In genomic region chr1:117128323-117129079, GRCh38 we compare ENCODE assay signal across 8 cellular contexts. TPM values are rescaled to one million over a fixed set of nuclear protein-coding genes. Genes with fewer than 3 reads are reported as not detected.
A peak's percentile ranks its signal among the peaks of the same experiment; 100 is the strongest.
DNase-seq lines count a peak whose midpoint lies in the region; ATAC-seq and TF ChIP-seq lines count a peak whose summit lies in the region.

No MANE protein-coding gene starts in this region.

- no peak overlapping the region for H3K27ac Mint-ChIP-seq in activated CD8-positive, alpha-beta T cell treated with anti-CD3 and anti-CD28 coated beads for 36 hours
- no peak overlapping the region for H3K27ac Mint-ChIP-seq in activated CD8-positive, alpha-beta T cell treated with anti-CD3 and anti-CD28 coated beads, Interleukin-2, amount 10 ng/mL, durations not matched to agents 7 days and 5 days

- DNase-seq in activated CD8-positive, alpha-beta T cell treated with anti-CD3 and anti-CD28 coated beads for 36 hours, result no peak
- DNase-seq in activated CD8-positive, alpha-beta T cell treated with anti-CD3 and anti-CD28 coated beads, Interleukin-2, amount 10 ng/mL, durations not matched to agents 7 days and 5 days, result no peak
- peak; percentile 26 for DNase-seq in NCI-H2171 (lab: John Stamatoyannopoulos, UW)
- DNase-seq in mammary epithelial cell, result peak; percentile 16
- DNase-seq in left lobe of liver (ENCODE audit: low spot score), result no peak
- DNase-seq in COLO668 (lab: John Stamatoyannopoulos, UW; ENCODE audit: unreplicated experiment), result no peak

- intact Hi-C loops in activated CD8-positive, alpha-beta T cell treated with anti-CD3 and anti-CD28 coated beads for 36 hours (cut with micrococcal nuclease), result loop anchor here (5.0 kb wide), 1 partner anchor 66 kb away; the partner anchor contains the start of gene TTF2
- intact Hi-C loops in mammary epithelial cell (cut with micrococcal nuclease), result loop anchor here (1.0 to 10.0 kb wide), 5 partner anchors 60 to 556 kb away; partner anchors contain the start of gene CD58

- no peaks in the 10 kb centered on the region for H3K9me3 Mint-ChIP-seq in activated CD8-positive, alpha-beta T cell treated with anti-CD3 and anti-CD28 coated beads for 36 hours
- H3K9me3 Mint-ChIP-seq in activated CD8-positive, alpha-beta T cell treated with anti-CD3 and anti-CD28 coated beads, Interleukin-2, amount 10 ng/mL, durations not matched to agents 7 days and 5 days (ENCODE audit: insufficient read depth), result no peaks in the 10 kb centered on the region

- no peaks in the 10 kb centered on the region for H3K4me1 Mint-ChIP-seq in activated CD8-positive, alpha-beta T cell treated with anti-CD3 and anti-CD28 coated beads for 36 hours (ENCODE audit: low read depth)
- H3K4me1 Mint-ChIP-seq in activated CD8-positive, alpha-beta T cell treated with anti-CD3 and anti-CD28 coated beads, Interleukin-2, amount 10 ng/mL, durations not matched to agents 7 days and 5 days (ENCODE audit: low read depth), result no peaks in the 10 kb centered on the region

- POLR2A ChIA-PET in activated CD8-positive, alpha-beta T cell treated with anti-CD3 and anti-CD28 coated beads for 36 hours (lab: Charles Lee), result interaction anchor here (0.6 to 1.1 kb wide), 5 partner anchors 58 to 341 kb away, joined by 3 to 4 read pairs (median 3); partner anchors contain the start of genes PTGFRN and TTF2
- POLR2A ChIA-PET in activated CD8-positive, alpha-beta T cell treated with anti-CD3 and anti-CD28 coated beads, Interleukin-2, amount 10 ng/mL, durations not matched to agents 7 days and 5 days (lab: Charles Lee), result interaction anchor here (1.5 kb wide), 1 partner anchor 68 kb away, joined by 8 read pairs; the partner anchor contains the start of gene TTF2

- BruUV-seq in mammary epithelial cell (replicated peaks; lab: Mats Ljungman, UMichigan), result no TSS peak

- no peaks in the 10 kb centered on the region for H3K27me3 ChIP-seq in mammary epithelial cell (ENCODE audit: insufficient read depth, low read length)

- H3K9me3 ChIP-seq in mammary epithelial cell (replicated peaks; ENCODE audit: insufficient read depth, low read length), result no peaks in the 10 kb centered on the region

- no peaks in the 10 kb centered on the region for H4K20me1 ChIP-seq in mammary epithelial cell (ENCODE audit: insufficient read depth, low read length)

- no peak overlapping the region for H3K9ac ChIP-seq in mammary epithelial cell (ENCODE audit: insufficient read depth, low read length)

- H3K36me3 ChIP-seq in mammary epithelial cell (ENCODE audit: insufficient read depth, low read length), result no peaks in the 10 kb centered on the region

- CTCF ChIA-PET in activated CD8-positive, alpha-beta T cell treated with anti-CD3 and anti-CD28 coated beads for 36 hours (lab: Charles Lee), result interaction anchor here (0.7 to 2.7 kb wide), 37 partner anchors 9 to 627 kb away, joined by 3 to 41 read pairs (median 4); partner anchors contain the start of gene TTF2
- CTCF ChIA-PET in activated CD8-positive, alpha-beta T cell treated with anti-CD3 and anti-CD28 coated beads, Interleukin-2, amount 10 ng/mL, durations not matched to agents 7 days and 5 days (lab: Charles Lee), result interaction anchor here (0.7 to 3.7 kb wide), 37 partner anchors 9 to 990 kb away, joined by 3 to 46 read pairs (median 4); partner anchors contain the start of gene TTF2
- CTCF ChIA-PET in mammary epithelial cell (lab: Charles Lee; ENCODE audit: low non-redundant PET), result interaction anchor here (0.5 to 1.0 kb wide), 6 partner anchors 53 to 585 kb away, joined by 3 to 22 read pairs (median 4); no protein-coding TSS in a partner anchor

- ATAC-seq in activated CD8-positive, alpha-beta T cell treated with anti-CD3 and anti-CD28 coated beads for 36 hours, result no peak
- ATAC-seq in activated CD8-positive, alpha-beta T cell treated with anti-CD3 and anti-CD28 coated beads, Interleukin-2, amount 10 ng/mL, durations not matched to agents 7 days and 5 days, result no peak
- ATAC-seq in left lobe of liver, result peak; percentile 68
- ATAC-seq in GM21723 (IDR thresholded peaks at IDR 0.05; ENCODE audit: unreplicated experiment), result no peak
- ATAC-seq in GM21515 (IDR thresholded peaks at IDR 0.05; ENCODE audit: unreplicated experiment), result no peak

- no peak overlapping the region for H3K4me2 ChIP-seq in mammary epithelial cell (ENCODE audit: insufficient read depth, low read depth, low read length)

- dilution Hi-C loops in mammary epithelial cell (cut with HindIII; ENCODE audit: low sequenced_read_pairs), result no loop called here

- H3K27me3 Mint-ChIP-seq in activated CD8-positive, alpha-beta T cell treated with anti-CD3 and anti-CD28 coated beads for 36 hours, result peaks cover 3% of the 10 kb centered on the region
- H3K27me3 Mint-ChIP-seq in activated CD8-positive, alpha-beta T cell treated with anti-CD3 and anti-CD28 coated beads, Interleukin-2, amount 10 ng/mL, durations not matched to agents 7 days and 5 days (ENCODE audit: low read depth), result peaks cover 19% of the 10 kb centered on the region

- peak overlapping the region; percentile 55 for H2AFZ ChIP-seq in mammary epithelial cell (ENCODE audit: low read depth, low read length)

- peak; percentile 64 for TF ChIP-seq CTCF in activated CD8-positive, alpha-beta T cell treated with anti-CD3 and anti-CD28 coated beads for 36 hours (IDR thresholded peaks at IDR 0.05)
- peak; percentile 53 to 54 for TF ChIP-seq CTCF in mammary epithelial cell (conservative IDR thresholded peaks at IDR 0.05 in 1 of 2, IDR thresholded peaks at IDR 0.05 in 1 of 2; ENCODE audit: extremely low read depth in 1 of 2, insufficient read depth in 1 of 2, low read depth in 1 of 2, low read length in 2 of 2)

- no peaks in the 10 kb centered on the region for H3K4me1 ChIP-seq in mammary epithelial cell (ENCODE audit: insufficient read depth, low read length)

- H3K4me3 ChIP-seq in mammary epithelial cell (replicated peaks in 1 of 3; ENCODE audit: insufficient read depth in 1 of 3, low read depth in 2 of 3, low read length in 3 of 3), result no peak overlapping the region

- no peak overlapping the region for H3K4me3 Mint-ChIP-seq in activated CD8-positive, alpha-beta T cell treated with anti-CD3 and anti-CD28 coated beads for 36 hours
- H3K4me3 Mint-ChIP-seq in activated CD8-positive, alpha-beta T cell treated with anti-CD3 and anti-CD28 coated beads, Interleukin-2, amount 10 ng/mL, durations not matched to agents 7 days and 5 days, result no peak overlapping the region

- WGBS in mammary epithelial cell (ENCODE audit: low coverage, missing lambda C conversion rate), result 20% methylated on average over 5 of the region's 5 CpGs

- no peaks in the 10 kb centered on the region for H3K36me3 Mint-ChIP-seq in activated CD8-positive, alpha-beta T cell treated with anti-CD3 and anti-CD28 coated beads for 36 hours (ENCODE audit: low read depth)
- no peaks in the 10 kb centered on the region for H3K36me3 Mint-ChIP-seq in activated CD8-positive, alpha-beta T cell treated with anti-CD3 and anti-CD28 coated beads, Interleukin-2, amount 10 ng/mL, durations not matched to agents 7 days and 5 days (ENCODE audit: low read depth)

- in situ Hi-C loops in mammary epithelial cell (cut with MboI; ENCODE audit: low sequenced_read_pairs in 2 of 2), result loop anchor here in 1 of 2 donors (5.0 to 25.0 kb wide), 2 partner anchors 51 to 134 kb away; no protein-coding TSS in a partner anchor

- H3K27ac ChIP-seq in mammary epithelial cell (ENCODE audit: insufficient read depth, low read depth, low read length), result no peak overlapping the region

- H3K79me2 ChIP-seq in mammary epithelial cell (ENCODE audit: insufficient read depth, low read length), result no peaks in the 10 kb centered on the region

RNA-seq across cellular contexts. Expression of gene TRIM45, which starts 7.0 kb away (rescaled TPM):
- under 1 TPM; 0.27 TPM for total RNA-seq in activated CD8-positive, alpha-beta T cell treated with anti-CD3 and anti-CD28 coated beads for 36 hours
- total RNA-seq in activated CD8-positive, alpha-beta T cell treated with anti-CD3 and anti-CD28 coated beads, Interleukin-2, amount 10 ng/mL, durations not matched to agents 7 days and 5 days, result under 1 TPM; 0.44 to 0.87 TPM
- total RNA-seq in mammary epithelial cell (1 to 10 TPM; 2.7 to 4.0 TPM), left lobe of liver (0.73 TPM)
- polyA plus RNA-seq in mammary epithelial cell, result 1.8 TPM
- polyA minus RNA-seq in mammary epithelial cell, result 2.9 TPM

Comparison
In these comparisons a context has a peak if more than half of its experiments do, and no peak if none do; other contexts are left out.
1. DNase-seq: peak in NCI-H2171 (single experiment) and mammary epithelial cell (single experiment); none in activated CD8-positive, alpha-beta T cell treated with anti-CD3 and anti-CD28 coated beads for 36 hours (single experiment), activated CD8-positive, alpha-beta T cell treated with anti-CD3 and anti-CD28 coated beads, Interleukin-2, amount 10 ng/mL, durations not matched to agents 7 days and 5 days (single experiment), left lobe of liver (single experiment) and COLO668 (single experiment).